ENCODE assay signal across 8 cellular contexts in the genomic region with DNA sequence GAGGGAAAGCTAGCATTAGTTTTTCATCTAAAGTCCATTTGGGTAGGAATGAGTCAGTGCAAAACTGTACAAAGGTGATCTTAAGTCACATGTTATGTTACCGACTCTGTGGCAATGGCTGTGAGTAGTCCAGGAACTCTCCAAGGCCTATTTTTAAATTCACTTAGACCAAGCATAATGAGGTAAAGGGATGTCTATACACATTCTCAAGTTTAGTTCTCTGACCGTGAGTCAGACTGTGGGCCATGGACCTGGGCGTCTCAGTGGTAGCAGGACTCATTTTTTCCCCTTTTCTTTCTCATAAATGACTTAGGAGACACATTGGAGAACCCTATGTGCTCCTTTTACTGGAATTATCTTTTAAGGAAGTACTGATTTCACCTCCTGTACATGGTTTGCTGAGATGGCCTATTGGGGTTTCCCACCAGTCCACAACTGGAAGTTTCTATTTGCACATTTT.
DNase-seq lines count a peak whose midpoint lies in the region; ATAC-seq and TF ChIP-seq lines count a peak whose summit lies in the region.

No MANE protein-coding gene starts in this region.

- H3K27me3 ChIP-seq in breast epithelium (no peaks in the 10 kb centered on the region), thoracic aorta (replicated peaks; ENCODE audit: insufficient read depth) (no peaks in the 10 kb centered on the region), WERI-Rb-1 (ENCODE audit: insufficient read depth, low read depth, severe bottlenecking) (no peaks in the 10 kb centered on the region)

- POLR2A ChIA-PET in MCF 10A (lab: Yijun Ruan, JAX) = interaction anchor here (0.5 to 1.5 kb wide), 4 partner anchors 9 to 937 kb away, joined by 3 to 15 read pairs (median 4); partner anchors contain the start of gene BCL6

- CTCF ChIA-PET in MCF 10A (lab: Yijun Ruan, JAX) = interaction anchor here (1.0 to 1.2 kb wide), 2 partner anchors 9 to 943 kb away, joined by 3 read pairs; no protein-coding TSS in a partner anchor

- TF ChIP-seq CTCF in MCF 10A (IDR thresholded peaks at IDR 0.05; ENCODE audit: unreplicated experiment) (no peak), breast epithelium (IDR thresholded peaks at IDR 0.05) (no peak), thoracic aorta (IDR thresholded peaks at IDR 0.05) (no peak), WERI-Rb-1 (IDR thresholded peaks at IDR 0.05; ENCODE audit: low read depth, low read length) (no peak)

- H3K4me3 ChIP-seq in breast epithelium = no peak overlapping the region
- peak overlapping the region; percentile 27 for H3K4me3 ChIP-seq in thoracic aorta
- H3K4me3 ChIP-seq in WERI-Rb-1 (ENCODE audit: low read depth, low read length) = no peak overlapping the region

- no peak for TF ChIP-seq POLR2A in breast epithelium (IDR thresholded peaks at IDR 0.05)

- peak overlapping the region; percentile 72 for H3K27ac Mint-ChIP-seq in MCF 10A (ENCODE audit: low read depth, unreplicated experiment)
- no peak overlapping the region for H3K27ac Mint-ChIP-seq in activated naive CD8-positive, alpha-beta T cell treated with anti-CD3 and anti-CD28 coated beads for 36 hours

- no peaks in the 10 kb centered on the region for H3K4me1 ChIP-seq in breast epithelium
- peaks cover 46 to 85% of the 10 kb centered on the region in 2 donors for H3K4me1 ChIP-seq in thoracic aorta (ENCODE audit: control insufficient read depth in 1 of 2, low read depth in 2 of 2)

- intact Hi-C loops in MCF 10A (cut with micrococcal nuclease) = no loop called here
- intact Hi-C loops in breast epithelium (cut with DNase I; ENCODE audit: low total_unique reads) = no loop called here

- H3K4me1 Mint-ChIP-seq in MCF 10A (ENCODE audit: insufficient read depth, unreplicated experiment) = peaks cover 27% of the 10 kb centered on the region
- H3K4me1 Mint-ChIP-seq in activated naive CD8-positive, alpha-beta T cell treated with anti-CD3 and anti-CD28 coated beads for 36 hours = peaks cover 8% of the 10 kb centered on the region

- H3K4me3 Mint-ChIP-seq in MCF 10A (ENCODE audit: unreplicated experiment) = no peak overlapping the region
- H3K4me3 Mint-ChIP-seq in activated naive CD8-positive, alpha-beta T cell treated with anti-CD3 and anti-CD28 coated beads for 36 hours = no peak overlapping the region

- H3K27me3 Mint-ChIP-seq in MCF 10A (ENCODE audit: insufficient read depth, unreplicated experiment) = no peaks in the 10 kb centered on the region
- no peaks in the 10 kb centered on the region for H3K27me3 Mint-ChIP-seq in activated naive CD8-positive, alpha-beta T cell treated with anti-CD3 and anti-CD28 coated beads for 36 hours

- no peaks in the 10 kb centered on the region for H3K36me3 Mint-ChIP-seq in MCF 10A (ENCODE audit: insufficient read depth, unreplicated experiment)
- no peaks in the 10 kb centered on the region for H3K36me3 Mint-ChIP-seq in activated naive CD8-positive, alpha-beta T cell treated with anti-CD3 and anti-CD28 coated beads for 36 hours

- ATAC-seq in left lobe of liver = peak; percentile 84
- ATAC-seq in thoracic aorta (ENCODE audit: insufficient number of reproducible peaks, low FRiP score, low read depth) = peak; percentile 95
- ATAC-seq in GM18520 (IDR thresholded peaks at IDR 0.05; ENCODE audit: unreplicated experiment) = no peak

- H3K27ac ChIP-seq in breast epithelium (no peak overlapping the region), thoracic aorta (peak overlapping the region; percentile 59 to 83), WERI-Rb-1 (no peak overlapping the region)

- BruUV-seq in MCF 10A (replicated peaks; lab: Mats Ljungman, UMichigan) = no TSS peak

- DNase-seq in MCF 10A (ENCODE audit: unreplicated experiment) (peak; percentile 89), breast epithelium (ENCODE audit: low spot score in 2 of 2) (no peak), left lobe of liver (ENCODE audit: low spot score) (no peak), thoracic aorta (ENCODE audit: low spot score) (peak; percentile 38), WERI-Rb-1 (no peak), G401 (ENCODE audit: low spot score) (no peak)
- DNase-seq in activated naive CD8-positive, alpha-beta T cell treated with anti-CD3 and anti-CD28 coated beads for 36 hours = peak; percentile 6

- in situ Hi-C loops in G401 (cut with HindIII; ENCODE audit: low sequenced_read_pairs) = no loop called here

- H3K9me3 Mint-ChIP-seq in MCF 10A (ENCODE audit: unreplicated experiment) = no peaks in the 10 kb centered on the region
- no peaks in the 10 kb centered on the region for H3K9me3 Mint-ChIP-seq in activated naive CD8-positive, alpha-beta T cell treated with anti-CD3 and anti-CD28 coated beads for 36 hours

- H3K36me3 ChIP-seq in breast epithelium = no peaks in the 10 kb centered on the region
- no peaks in the 10 kb centered on the region for H3K36me3 ChIP-seq in thoracic aorta
- H3K36me3 ChIP-seq in WERI-Rb-1 = no peaks in the 10 kb centered on the region

- H3K9me3 ChIP-seq in breast epithelium (no peaks in the 10 kb centered on the region), thoracic aorta (no peaks in the 10 kb centered on the region), WERI-Rb-1 (ENCODE audit: severe bottlenecking) (no peaks in the 10 kb centered on the region)

Comparison
In these comparisons a context has a peak if more than half of its experiments do, and no peak if none do; other contexts are left out.
1. DNase-seq: peak in MCF 10A (single experiment), activated naive CD8-positive, alpha-beta T cell treated with anti-CD3 and anti-CD28 coated beads for 36 hours (single experiment) and thoracic aorta (single experiment); none in breast epithelium (0 of 2), left lobe of liver (single experiment), WERI-Rb-1 (single experiment) and G401 (single experiment).
2. H3K27ac ChIP-seq: peak in thoracic aorta (2 of 2); none in breast epithelium (0 of 2) and WERI-Rb-1 (single experiment).